13 cellular contexts compared by ENCODE assay signal in genomic region chr9:17117372-17117771, GRCh38.
"Had no signal": no experiment of that assay in that cellular context is flagged by ENCODE, and none has a peak within 500 bp of the region (broad histone marks: within the 10 kb centered on the region; RNA-seq: fewer than 3 reads in every experiment).

No MANE protein-coding gene starts in this region.

- H3K4me1 ChIP-seq: stomach, testis, upper lobe of right lung had no signal

- H3K4me3 ChIP-seq: stomach, testis, upper lobe of right lung had no signal

- H3K27me3 ChIP-seq: stomach, testis, upper lobe of right lung had no signal

- H3K36me3 ChIP-seq: stomach, upper lobe of right lung had no signal

- ATAC-seq: activated CD4-positive, alpha-beta T cell treated with anti-CD3 and anti-CD28 coated beads for 36 hours; activated naive CD4-positive, alpha-beta T cell treated with anti-CD3 and anti-CD28 coated beads, Interleukin-2, amount 50 U/mL, for 72 hours; activated T-cell treated with anti-CD3 and anti-CD28 coated beads, Interleukin-2, amount 50 U/mL, for 4 hours; T-helper 17 cell; upper lobe of right lung had no signal

- H3K27ac ChIP-seq: stomach, upper lobe of right lung had no signal

- FAIRE-seq: endometrium had no signal

- H3K9me3 ChIP-seq: stomach, testis, upper lobe of right lung had no signal

- DNase-seq: activated CD4-positive, alpha-beta memory T cell treated with anti-CD3 and anti-CD28 coated beads, Interleukin-2, amount 10 ng/mL, durations not matched to agents 7 days and 5 days; activated CD4-positive, alpha-beta T cell treated with anti-CD3 and anti-CD28 coated beads for 36 hours; activated effector memory CD4-positive, alpha-beta T cell treated with anti-CD3 and anti-CD28 coated beads, Interleukin-2, amount 50 U/mL, for 16 hours; activated T-cell treated with anti-CD3 and anti-CD28 coated beads, Interleukin-2, amount 50 U/mL, for 4 hours; hypothalamus; stimulated activated CD4-positive, alpha-beta T cell treated with anti-CD3 and anti-CD28 coated beads, Interleukin-12 subunit alpha, Interleukin-12 subunit beta, amount 100 ng/mL, for 4 hours; stimulated activated CD4-positive, alpha-beta T cell treated with anti-CD3 and anti-CD28 coated beads, Interleukin-2, amount 100 ng/mL, for 24 hours; stomach; T-helper 17 cell; testis; upper lobe of right lung had no signal
